1 cellular context compared by ENCODE assay signal in the genomic region with DNA sequence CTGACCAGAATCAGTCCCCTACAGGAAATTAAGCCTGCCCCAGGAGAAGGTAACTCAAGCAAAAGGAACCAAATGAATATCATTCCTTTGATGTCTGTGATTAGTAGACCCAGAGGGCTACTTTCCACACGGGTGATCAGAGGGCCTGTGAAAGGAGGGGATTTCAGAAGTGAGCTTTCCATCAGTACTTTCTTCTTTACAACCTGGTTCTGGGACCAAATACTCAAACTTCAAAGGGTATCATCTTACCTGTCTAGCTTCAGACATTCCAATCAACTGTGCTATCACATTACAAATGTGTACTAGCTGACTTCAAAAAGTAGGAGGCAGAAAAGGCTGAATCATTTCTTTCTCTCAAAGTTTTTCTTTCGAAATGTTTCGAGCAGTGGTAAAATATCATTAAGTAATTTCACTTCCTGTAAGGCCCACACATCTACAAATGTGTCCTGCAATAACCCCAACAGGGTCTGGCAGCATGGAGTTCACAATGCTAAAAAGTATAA.
A peak's percentile ranks its signal among the peaks of the same experiment; 100 is the strongest.
TF ChIP-seq lines count a peak whose summit lies in the region.

No MANE protein-coding gene starts in this region.

TF ChIP-seq in GM12878, 131 proteins besides CTCF, POLR2A, EP300 and RAD21 (continued from another document):
- TF ChIP-seq, protein P1, sequence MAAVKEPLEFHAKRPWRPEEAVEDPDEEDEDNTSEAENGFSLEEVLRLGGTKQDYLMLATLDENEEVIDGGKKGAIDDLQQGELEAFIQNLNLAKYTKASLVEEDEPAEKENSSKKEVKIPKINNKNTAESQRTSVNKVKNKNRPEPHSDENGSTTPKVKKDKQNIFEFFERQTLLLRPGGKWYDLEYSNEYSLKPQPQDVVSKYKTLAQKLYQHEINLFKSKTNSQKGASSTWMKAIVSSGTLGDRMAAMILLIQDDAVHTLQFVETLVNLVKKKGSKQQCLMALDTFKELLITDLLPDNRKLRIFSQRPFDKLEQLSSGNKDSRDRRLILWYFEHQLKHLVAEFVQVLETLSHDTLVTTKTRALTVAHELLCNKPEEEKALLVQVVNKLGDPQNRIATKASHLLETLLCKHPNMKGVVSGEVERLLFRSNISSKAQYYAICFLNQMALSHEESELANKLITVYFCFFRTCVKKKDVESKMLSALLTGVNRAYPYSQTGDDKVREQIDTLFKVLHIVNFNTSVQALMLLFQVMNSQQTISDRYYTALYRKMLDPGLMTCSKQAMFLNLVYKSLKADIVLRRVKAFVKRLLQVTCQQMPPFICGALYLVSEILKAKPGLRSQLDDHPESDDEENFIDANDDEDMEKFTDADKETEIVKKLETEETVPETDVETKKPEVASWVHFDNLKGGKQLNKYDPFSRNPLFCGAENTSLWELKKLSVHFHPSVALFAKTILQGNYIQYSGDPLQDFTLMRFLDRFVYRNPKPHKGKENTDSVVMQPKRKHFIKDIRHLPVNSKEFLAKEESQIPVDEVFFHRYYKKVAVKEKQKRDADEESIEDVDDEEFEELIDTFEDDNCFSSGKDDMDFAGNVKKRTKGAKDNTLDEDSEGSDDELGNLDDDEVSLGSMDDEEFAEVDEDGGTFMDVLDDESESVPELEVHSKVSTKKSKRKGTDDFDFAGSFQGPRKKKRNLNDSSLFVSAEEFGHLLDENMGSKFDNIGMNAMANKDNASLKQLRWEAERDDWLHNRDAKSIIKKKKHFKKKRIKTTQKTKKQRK (IDR thresholded peaks at IDR 0.05; ENCODE audit: low read depth, low read length), result no peak
- TF ChIP-seq, protein P2, sequence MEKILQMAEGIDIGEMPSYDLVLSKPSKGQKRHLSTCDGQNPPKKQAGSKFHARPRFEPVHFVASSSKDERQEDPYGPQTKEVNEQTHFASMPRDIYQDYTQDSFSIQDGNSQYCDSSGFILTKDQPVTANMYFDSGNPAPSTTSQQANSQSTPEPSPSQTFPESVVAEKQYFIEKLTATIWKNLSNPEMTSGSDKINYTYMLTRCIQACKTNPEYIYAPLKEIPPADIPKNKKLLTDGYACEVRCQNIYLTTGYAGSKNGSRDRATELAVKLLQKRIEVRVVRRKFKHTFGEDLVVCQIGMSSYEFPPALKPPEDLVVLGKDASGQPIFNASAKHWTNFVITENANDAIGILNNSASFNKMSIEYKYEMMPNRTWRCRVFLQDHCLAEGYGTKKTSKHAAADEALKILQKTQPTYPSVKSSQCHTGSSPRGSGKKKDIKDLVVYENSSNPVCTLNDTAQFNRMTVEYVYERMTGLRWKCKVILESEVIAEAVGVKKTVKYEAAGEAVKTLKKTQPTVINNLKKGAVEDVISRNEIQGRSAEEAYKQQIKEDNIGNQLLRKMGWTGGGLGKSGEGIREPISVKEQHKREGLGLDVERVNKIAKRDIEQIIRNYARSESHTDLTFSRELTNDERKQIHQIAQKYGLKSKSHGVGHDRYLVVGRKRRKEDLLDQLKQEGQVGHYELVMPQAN (conservative IDR thresholded peaks at IDR 0.05), result no peak
- TF ChIP-seq TARDBP (IDR thresholded peaks at IDR 0.05; ENCODE audit: borderline replicate concordance) (no peak), GATAD2B (conservative IDR thresholded peaks at IDR 0.05; ENCODE audit: low read depth) (0 out of 2 replicates have a peak, but pooled peaks have one; percentile 20), WRNIP1 (IDR thresholded peaks at IDR 0.05; ENCODE audit: borderline replicate concordance, low read depth, low read length) (no peak), ZBED1 (IDR thresholded peaks at IDR 0.05; ENCODE audit: borderline replicate concordance) (peak; percentile 85; the same call in 1 of the 2 replicates), JUNB (IDR thresholded peaks at IDR 0.05) (peak; percentile 88)
- TF ChIP-seq, protein P3, sequence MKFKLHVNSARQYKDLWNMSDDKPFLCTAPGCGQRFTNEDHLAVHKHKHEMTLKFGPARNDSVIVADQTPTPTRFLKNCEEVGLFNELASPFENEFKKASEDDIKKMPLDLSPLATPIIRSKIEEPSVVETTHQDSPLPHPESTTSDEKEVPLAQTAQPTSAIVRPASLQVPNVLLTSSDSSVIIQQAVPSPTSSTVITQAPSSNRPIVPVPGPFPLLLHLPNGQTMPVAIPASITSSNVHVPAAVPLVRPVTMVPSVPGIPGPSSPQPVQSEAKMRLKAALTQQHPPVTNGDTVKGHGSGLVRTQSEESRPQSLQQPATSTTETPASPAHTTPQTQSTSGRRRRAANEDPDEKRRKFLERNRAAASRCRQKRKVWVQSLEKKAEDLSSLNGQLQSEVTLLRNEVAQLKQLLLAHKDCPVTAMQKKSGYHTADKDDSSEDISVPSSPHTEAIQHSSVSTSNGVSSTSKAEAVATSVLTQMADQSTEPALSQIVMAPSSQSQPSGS (IDR thresholded peaks at IDR 0.05; ENCODE audit: low read length), result peak; percentile 91
TF ChIP-seq in GM12878: peak in this region for 37.
